Comparison of ENCODE assay signal across 8 cellular contexts in the genomic region with DNA sequence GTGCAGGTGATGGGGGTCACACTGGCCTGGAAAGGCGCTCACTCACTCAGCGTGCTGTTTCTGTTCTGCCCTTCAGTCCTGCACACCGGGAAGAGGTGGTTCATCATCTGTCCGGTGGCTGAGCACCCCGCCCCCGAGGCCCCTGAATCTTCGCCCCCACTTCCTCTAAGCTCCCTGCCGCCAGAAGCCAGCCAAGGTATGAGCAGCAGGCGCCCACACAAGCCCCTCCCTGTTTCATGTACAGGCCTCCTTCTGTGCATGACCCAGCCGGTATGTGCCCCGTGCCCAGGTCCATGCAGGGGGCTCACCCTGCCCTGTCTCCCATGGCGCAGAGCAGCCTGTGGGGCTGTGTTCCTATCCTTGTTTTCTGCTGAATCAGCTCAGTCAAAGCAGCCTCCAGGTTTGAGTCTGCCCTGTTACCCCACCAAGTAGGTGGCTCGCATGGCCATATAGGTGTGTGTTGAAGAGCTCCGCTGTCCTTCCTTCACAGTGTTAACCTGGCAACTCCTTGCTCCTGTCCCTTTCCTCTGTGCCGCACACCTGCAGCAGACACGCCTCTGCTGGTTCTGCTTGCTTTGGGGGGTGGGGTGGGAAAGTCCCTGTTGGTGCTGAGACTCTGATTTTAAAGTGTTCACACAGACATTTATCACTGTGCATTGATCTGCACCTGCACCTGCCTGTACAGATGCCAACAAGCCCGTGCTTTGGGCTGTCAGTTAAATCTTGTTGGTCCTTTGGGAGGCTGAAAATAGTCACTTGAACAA.
DNase-seq lines count a peak whose midpoint lies in the region; ATAC-seq lines count a peak whose summit lies in the region.

No MANE protein-coding gene starts in this region.

- DNase-seq in COR-L47 (lab: John Stamatoyannopoulos, UW) (peak; percentile 86), NCI-H128 (lab: John Stamatoyannopoulos, UW; ENCODE audit: unreplicated experiment) (peak; percentile 87), mucosa of gallbladder (ENCODE audit: low spot score) (peak; percentile 28), ACHN (no peak)
- DNase-seq in activated CD4-positive, alpha-beta T cell treated with anti-CD3 and anti-CD28 coated beads, Interleukin-2, amount 50 U/mL, for 1 hour: peak; percentile 46

- in situ Hi-C loops in ACHN (cut with HindIII; ENCODE audit: low pct_ligation_motif_present, low pct_unique_long_range_greater_than_20kb, low sequenced_read_pairs): no loop called here

- ATAC-seq in GM19397 (IDR thresholded peaks at IDR 0.05; ENCODE audit: unreplicated experiment) (no peak), GM21619 (IDR thresholded peaks at IDR 0.05; ENCODE audit: unreplicated experiment) (no peak), GM21723 (IDR thresholded peaks at IDR 0.05; ENCODE audit: unreplicated experiment) (no peak)
